ENCODE assay signal across 8 cellular contexts in genomic region chr20:33862709-33863403, GRCh38. TPM values are rescaled to one million over a fixed set of nuclear protein-coding genes. Genes with fewer than 3 reads are reported as not detected.
DNase-seq lines count a peak whose midpoint lies in the region; ATAC-seq, FAIRE-seq and TF ChIP-seq lines count a peak whose summit lies in the region.

No MANE protein-coding gene starts in this region.

- H3K9ac ChIP-seq in trophoblast cell (ENCODE audit: low read length), result no peak overlapping the region

- H4K91ac ChIP-seq in trophoblast cell (ENCODE audit: low read depth, low read length), result peak overlapping the region; percentile 14

- peak overlapping the region; percentile 53; the same call in 1 of the 2 replicates for H2AFZ ChIP-seq in OCI-LY7 (ENCODE audit: low read length)
- H2AFZ ChIP-seq in trophoblast cell (ENCODE audit: insufficient read depth, low read length, poor library complexity), result no peak overlapping the region

- H3K4me1 ChIP-seq in OCI-LY7 (ENCODE audit: insufficient read depth, low read length, poor library complexity, severe bottlenecking), result peaks cover 70% of the 10 kb centered on the region
- H3K4me1 ChIP-seq in trophoblast cell (ENCODE audit: control insufficient read depth in 1 of 2, insufficient read depth in 2 of 2, low read length in 2 of 2), result peaks cover 17 to 32% of the 10 kb centered on the region in 2 experiments

- H3K79me1 ChIP-seq in trophoblast cell (ENCODE audit: low read length), result no peaks in the 10 kb centered on the region

- peak overlapping the region; percentile 64 for H2BK12ac ChIP-seq in trophoblast cell (ENCODE audit: low read length)

- H2BK120ac ChIP-seq in trophoblast cell (ENCODE audit: insufficient read depth, low read length, poor library complexity), result peak overlapping the region; percentile 50

- no peak overlapping the region for H2AK5ac ChIP-seq in trophoblast cell (ENCODE audit: low read length)

- DNase-seq in AG09309 (ENCODE audit: low read depth) (no peak), GM19239 (ENCODE audit: insufficient read length, low spot score) (peak; percentile 73), OCI-LY7 (ENCODE audit: low spot score) (peak; percentile 90), activated gamma-delta T cell (lab: John Stamatoyannopoulos, UW) (peak; percentile 18), globus pallidus (ENCODE audit: low spot score) (peak; percentile 14), trophoblast cell (peak in 1 of 2 donors; percentile 20), NCI-H510A treated with DMSO at 0.1 percent for 48 hours (lab: John Stamatoyannopoulos, UW) (no peak)

- WGBS in trophoblast cell (ENCODE audit: extremely low coverage, insufficient coverage, insufficient read length), result no CpG with 5 or more reads among the region's 32 CpGs

- H3K9me3 ChIP-seq in OCI-LY7 (ENCODE audit: low read length) (no peaks in the 10 kb centered on the region), trophoblast cell (ENCODE audit: insufficient read depth, low read depth, low read length) (no peaks in the 10 kb centered on the region)

- no peak for ATAC-seq in GM21737 (IDR thresholded peaks at IDR 0.05; ENCODE audit: unreplicated experiment)

- no peak overlapping the region for H3K18ac ChIP-seq in trophoblast cell (ENCODE audit: low read length)

- peak overlapping the region; percentile 56 for H3K27ac ChIP-seq in OCI-LY7 (ENCODE audit: low read depth, low read length, poor library complexity, severe bottlenecking)
- no peak overlapping the region for H3K27ac ChIP-seq in trophoblast cell (ENCODE audit: low read depth, low read length)

- no peaks in the 10 kb centered on the region for H4K20me1 ChIP-seq in OCI-LY7 (ENCODE audit: insufficient read depth, low read length)

- no peaks in the 10 kb centered on the region for H3K27me3 ChIP-seq in trophoblast cell (ENCODE audit: insufficient read depth, low read length)

- FAIRE-seq in GM19239 (lab: Jason Lieb, UNC), result peak; percentile 4

- no TSS peak for BruUV-seq in OCI-LY7 (replicated peaks; lab: Mats Ljungman, UMichigan)

- H3K14ac ChIP-seq in trophoblast cell (ENCODE audit: low read length), result peak overlapping the region; percentile 22

- peak; percentile 76 for TF ChIP-seq CTCF in AG09309 (IDR thresholded peaks at IDR 0.05; ENCODE audit: control insufficient read depth, insufficient read depth, low read depth, low read length, missing control alignments)
- peak; percentile 87 for TF ChIP-seq CTCF in OCI-LY7 (conservative IDR thresholded peaks at IDR 0.05; ENCODE audit: low read length)

- no peak overlapping the region for H4K12ac ChIP-seq in trophoblast cell (ENCODE audit: low read depth, low read length)

- intact Hi-C loops in OCI-LY7 (cut with micrococcal nuclease; ENCODE audit: unreplicated experiment), result loop anchor here (1.0 to 5.0 kb wide), 7 partner anchors 20 to 266 kb away; partner anchors contain the start of gene ZNF341

- POLR2A ChIA-PET in OCI-LY7 (lab: Charles Lee), result interaction anchor here (0.6 to 1.4 kb wide), 15 partner anchors 10 to 1905 kb away, joined by 3 to 11 read pairs (median 4); partner anchors contain the start of gene EIF2S2

- H3K4me3 ChIP-seq in AG09309 (ENCODE audit: control insufficient read depth, low read depth, low read length) (no peak overlapping the region; the same call in 1 of the 2 replicates), OCI-LY7 (ENCODE audit: low read depth, low read length, poor library complexity, severe bottlenecking) (peak overlapping the region; percentile 20), trophoblast cell (ENCODE audit: low read depth, low read length) (no peak overlapping the region)

- peak overlapping the region; percentile 59 for H3K4me2 ChIP-seq in OCI-LY7 (ENCODE audit: low read length)
- H3K4me2 ChIP-seq in trophoblast cell (ENCODE audit: low read length), result peak overlapping the region; percentile 19

- peak overlapping the region; percentile 37 for H4K8ac ChIP-seq in trophoblast cell (ENCODE audit: low read depth, low read length)

- H3K4ac ChIP-seq in trophoblast cell (ENCODE audit: low read depth, low read length), result no peak overlapping the region

- no peak overlapping the region for H2BK5ac ChIP-seq in trophoblast cell (ENCODE audit: low read depth, low read length, poor library complexity)

- no peaks in the 10 kb centered on the region for H3K79me2 ChIP-seq in OCI-LY7 (ENCODE audit: insufficient read depth, low read depth, low read length)
- no peaks in the 10 kb centered on the region for H3K79me2 ChIP-seq in trophoblast cell (ENCODE audit: control insufficient read depth, insufficient read depth, low read length, poor library complexity)

- CTCF ChIA-PET in OCI-LY7 (lab: Charles Lee; ENCODE audit: unreplicated experiment), result interaction anchor here (0.6 to 1.4 kb wide), 18 partner anchors 10 to 387 kb away, joined by 3 to 30 read pairs (median 5); no protein-coding TSS in a partner anchor

- H3K36me3 ChIP-seq in OCI-LY7 (ENCODE audit: insufficient read depth, low read length), result no peaks in the 10 kb centered on the region
- no peaks in the 10 kb centered on the region for H3K36me3 ChIP-seq in trophoblast cell (ENCODE audit: control insufficient read depth in 1 of 2, insufficient read depth in 2 of 2, low read length in 2 of 2)

- H3K23ac ChIP-seq in trophoblast cell (ENCODE audit: low read length), result no peak overlapping the region

- H3K9me2 ChIP-seq in OCI-LY7 (ENCODE audit: insufficient read depth, low read length), result no peaks in the 10 kb centered on the region

RNA-seq across cellular contexts. Expression of gene CHMP4B, which starts 51.7 kb away (rescaled TPM):
- total RNA-seq in OCI-LY7 (2014; rRNA removed; shearing (Covaris generic)), result 32.4 and 46.6 TPM in 2 replicates
- 80.4 and 84.2 TPM in 2 replicates for total RNA-seq in OCI-LY7 (2022)
- polyA plus RNA-seq in trophoblast cell (2013), result 95.8 and 99.2 TPM in 2 replicates

Comparison
In these comparisons a context has a peak if more than half of its experiments do, and no peak if none do; other contexts are left out.
1. DNase-seq: peak in GM19239 (single experiment), OCI-LY7 (single experiment), activated gamma-delta T cell (single experiment) and globus pallidus (single experiment); none in AG09309 (single experiment) and NCI-H510A treated with DMSO at 0.1 percent for 48 hours (single experiment).